2 cellular contexts compared by ENCODE assay signal in genomic region chr2:86036790-86037138, GRCh38.
TF ChIP-seq lines count a peak whose summit lies in the region.

No MANE protein-coding gene starts in this region.

TF ChIP-seq in liver, 16 proteins besides CTCF, POLR2A, EP300 and RAD21 (continued from another document):
- peak; percentile 7 for TF ChIP-seq REST (IDR thresholded peaks at IDR 0.05)
- TF ChIP-seq YY1 (IDR thresholded peaks at IDR 0.05): no peak
TF ChIP-seq in liver: peak in this region for 1.

TF ChIP-seq in HepG2, 621 proteins besides CTCF, POLR2A, EP300 and RAD21 (continued from another document):
- TF ChIP-seq SNAPC4 (CRISPR knock-in tag; IDR thresholded peaks at IDR 0.05) (no peak), CREB3 (CRISPR knock-in tag; IDR thresholded peaks at IDR 0.05) (no peak), AGO1 (IDR thresholded peaks at IDR 0.05; ENCODE audit: low read depth, low read length, poor library complexity, severe bottlenecking) (no peak), SP2 (CRISPR knock-in tag; IDR thresholded peaks at IDR 0.05) (no peak), ESRRA (CRISPR knock-in tag; IDR thresholded peaks at IDR 0.05; ENCODE audit: low read depth) (no peak), RBFOX2 (IDR thresholded peaks at IDR 0.05; ENCODE audit: low read depth, low read length) (no peak), KLF16 (CRISPR knock-in tag; IDR thresholded peaks at IDR 0.05) (no peak)
